Comparison of ENCODE assay signal across 8 cellular contexts in the genomic region with DNA sequence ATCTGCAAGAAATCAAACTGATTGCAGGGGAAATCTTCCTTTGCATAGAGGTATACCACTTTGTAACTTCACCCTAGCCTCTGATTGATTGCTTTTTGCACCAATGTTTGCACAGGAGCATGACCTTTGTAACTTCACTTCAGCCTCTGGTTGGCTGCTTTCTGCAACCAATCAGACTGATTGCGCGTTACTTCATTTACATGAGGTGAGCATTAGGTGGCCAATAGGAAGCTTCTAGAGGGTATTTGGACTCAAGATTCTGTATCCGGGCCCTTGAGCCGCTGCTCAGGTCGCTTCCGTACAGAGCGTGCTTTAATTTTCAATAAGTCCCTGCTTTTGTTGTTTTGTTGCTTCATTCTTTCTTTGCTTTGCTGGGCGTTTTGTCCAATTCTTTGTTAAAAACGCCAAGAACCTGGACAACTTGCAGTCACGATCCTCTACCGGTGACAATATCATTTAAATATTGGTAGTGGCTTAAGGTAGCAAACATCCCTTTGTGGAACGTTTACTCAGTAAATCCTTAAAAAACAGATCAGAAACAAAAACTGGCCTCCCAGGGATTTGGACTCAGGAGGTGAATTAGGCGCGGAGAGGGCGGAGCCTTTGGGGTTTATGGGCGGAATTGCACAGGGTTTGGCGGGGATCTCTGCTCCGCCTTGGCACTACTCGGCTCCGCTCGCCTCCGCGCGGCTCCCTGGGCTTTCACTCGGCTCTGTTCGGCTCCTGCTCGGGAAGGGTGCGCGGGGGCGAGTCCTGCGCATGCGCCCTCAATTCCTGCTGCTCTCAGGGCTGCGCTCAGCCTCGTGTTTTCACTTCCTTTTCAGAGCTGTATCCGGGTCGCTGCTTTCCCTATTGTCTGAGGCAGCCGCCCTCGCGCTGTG. TPM values are rescaled to one million over a fixed set of nuclear protein-coding genes. Genes with fewer than 3 reads are reported as not detected.
A peak's percentile ranks its signal among the peaks of the same experiment; 100 is the strongest.
DNase-seq lines count a peak whose midpoint lies in the region; ATAC-seq and TF ChIP-seq lines count a peak whose summit lies in the region.

A gene with protein sequence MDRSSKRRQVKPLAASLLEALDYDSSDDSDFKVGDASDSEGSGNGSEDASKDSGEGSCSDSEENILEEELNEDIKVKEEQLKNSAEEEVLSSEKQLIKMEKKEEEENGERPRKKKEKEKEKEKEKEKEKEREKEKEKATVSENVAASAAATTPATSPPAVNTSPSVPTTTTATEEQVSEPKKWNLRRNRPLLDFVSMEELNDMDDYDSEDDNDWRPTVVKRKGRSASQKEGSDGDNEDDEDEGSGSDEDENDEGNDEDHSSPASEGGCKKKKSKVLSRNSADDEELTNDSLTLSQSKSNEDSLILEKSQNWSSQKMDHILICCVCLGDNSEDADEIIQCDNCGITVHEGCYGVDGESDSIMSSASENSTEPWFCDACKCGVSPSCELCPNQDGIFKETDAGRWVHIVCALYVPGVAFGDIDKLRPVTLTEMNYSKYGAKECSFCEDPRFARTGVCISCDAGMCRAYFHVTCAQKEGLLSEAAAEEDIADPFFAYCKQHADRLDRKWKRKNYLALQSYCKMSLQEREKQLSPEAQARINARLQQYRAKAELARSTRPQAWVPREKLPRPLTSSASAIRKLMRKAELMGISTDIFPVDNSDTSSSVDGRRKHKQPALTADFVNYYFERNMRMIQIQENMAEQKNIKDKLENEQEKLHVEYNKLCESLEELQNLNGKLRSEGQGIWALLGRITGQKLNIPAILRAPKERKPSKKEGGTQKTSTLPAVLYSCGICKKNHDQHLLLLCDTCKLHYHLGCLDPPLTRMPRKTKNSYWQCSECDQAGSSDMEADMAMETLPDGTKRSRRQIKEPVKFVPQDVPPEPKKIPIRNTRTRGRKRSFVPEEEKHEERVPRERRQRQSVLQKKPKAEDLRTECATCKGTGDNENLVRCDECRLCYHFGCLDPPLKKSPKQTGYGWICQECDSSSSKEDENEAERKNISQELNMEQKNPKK (plus strand): TSS at position 812 of the 881 bp plus-strand sequence. CDS start 452 bp downstream, outside the sequence.

- peak; percentile 97 for ATAC-seq in activated T-helper 17 cell treated with anti-CD3 and anti-CD28 coated beads, Interleukin-2, amount 50 U/mL, for 72 hours (replicated peaks)
- ATAC-seq in naive thymus-derived CD4-positive, alpha-beta T cell = peak; percentile 96
- ATAC-seq in stimulated activated naive B cell treated with anti-CD40 and anti-IgM and Interleukin-4, amounts not matched to agents 10 μg/mL and 1 μg/mL and 100 μg/mL, for 72 hours (replicated peaks) = peak; percentile 94 to 96

- POLR2A ChIA-PET in RWPE1 (lab: Yijun Ruan, JAX; ENCODE audit: low non-redundant PET) = interaction anchor here (1.2 kb wide), 1 partner anchor 33 kb away, joined by 3 read pairs; a partner anchor contains a TSS
- POLR2A ChIA-PET in naive thymus-derived CD4-positive, alpha-beta T cell (lab: Charles Lee) = interaction anchor here (3.1 kb wide), 1 partner anchor 33 kb away, joined by 79 read pairs; a partner anchor contains a TSS

- H3K27ac Mint-ChIP-seq in activated T-helper 17 cell treated with anti-CD3 and anti-CD28 coated beads, Interleukin-2, amount 50 U/mL, for 72 hours = peak within 1 kb of the TSS; percentile 99
- peak within 1 kb of the TSS; percentile 85 to 97 (median 94) for H3K27ac Mint-ChIP-seq in naive thymus-derived CD4-positive, alpha-beta T cell
- H3K27ac Mint-ChIP-seq in stimulated activated naive B cell treated with anti-CD40 and anti-IgM and Interleukin-4, amounts not matched to agents 10 μg/mL and 1 μg/mL and 100 μg/mL, for 72 hours = peak within 1 kb of the TSS; percentile 92

- H3K36me3 ChIP-seq in fibroblast of lung (ENCODE audit: control insufficient read depth, insufficient read depth, low read length) = no peaks in the 10 kb centered on the region
- peaks cover 0 to 3% (median 0%) of the 10 kb centered on the region in 3 experiments for H3K36me3 ChIP-seq in naive thymus-derived CD4-positive, alpha-beta T cell (ENCODE audit: control insufficient read depth in 2 of 3, insufficient read depth in 3 of 3, low read length in 3 of 3)

- peak within 1 kb of the TSS; percentile 98 for H3K4me3 Mint-ChIP-seq in activated T-helper 17 cell treated with anti-CD3 and anti-CD28 coated beads, Interleukin-2, amount 50 U/mL, for 72 hours
- peak within 1 kb of the TSS; percentile 77 to 95 (median 92) for H3K4me3 Mint-ChIP-seq in naive thymus-derived CD4-positive, alpha-beta T cell
- H3K4me3 Mint-ChIP-seq in stimulated activated naive B cell treated with anti-CD40 and anti-IgM and Interleukin-4, amounts not matched to agents 10 μg/mL and 1 μg/mL and 100 μg/mL, for 72 hours = peak within 1 kb of the TSS; percentile 88 to 95

- peaks cover 41% of the 10 kb centered on the region for H3K36me3 Mint-ChIP-seq in activated T-helper 17 cell treated with anti-CD3 and anti-CD28 coated beads, Interleukin-2, amount 50 U/mL, for 72 hours (ENCODE audit: low read depth)
- H3K36me3 Mint-ChIP-seq in naive thymus-derived CD4-positive, alpha-beta T cell = peaks cover 2 to 27% (median 24%) of the 10 kb centered on the region in 5 donors
- peaks cover 9 to 10% of the 10 kb centered on the region in 2 donors for H3K36me3 Mint-ChIP-seq in stimulated activated naive B cell treated with anti-CD40 and anti-IgM and Interleukin-4, amounts not matched to agents 10 μg/mL and 1 μg/mL and 100 μg/mL, for 72 hours

- no peaks in the 10 kb centered on the region for H4K20me1 ChIP-seq in fibroblast of lung (ENCODE audit: control insufficient read depth, extremely low read depth, insufficient read depth, low read length)

- H3K9ac ChIP-seq in fibroblast of lung (ENCODE audit: insufficient read depth, low read length) = peak within 1 kb of the TSS; percentile 72

- DNase-seq in Daoy (ENCODE audit: low read depth) (peak; percentile 99), GOT3 (lab: John Stamatoyannopoulos, UW) (peak; percentile 97), LNCaP clone FGC (ENCODE audit: low read depth) (peak; percentile 94), RWPE1 (ENCODE audit: low spot score) (peak; percentile 96), fibroblast of lung (ENCODE audit: low read depth in 2 of 2) (peak; percentile 92 to 97)
- peak; percentile 86 to 97 (median 95) for DNase-seq in naive thymus-derived CD4-positive, alpha-beta T cell
- peak; percentile 95 for DNase-seq in stimulated activated naive B cell treated with anti-CD40 and anti-IgM and Interleukin-4, amounts not matched to agents 10 μg/mL and 1 μg/mL and 100 μg/mL, for 72 hours

- H3K27me3 Mint-ChIP-seq in activated T-helper 17 cell treated with anti-CD3 and anti-CD28 coated beads, Interleukin-2, amount 50 U/mL, for 72 hours = peaks cover 13% of the 10 kb centered on the region
- H3K27me3 Mint-ChIP-seq in naive thymus-derived CD4-positive, alpha-beta T cell = peaks cover 5 to 22% (median 12%) of the 10 kb centered on the region in 5 donors
- peaks cover 0 to 4% of the 10 kb centered on the region in 2 donors for H3K27me3 Mint-ChIP-seq in stimulated activated naive B cell treated with anti-CD40 and anti-IgM and Interleukin-4, amounts not matched to agents 10 μg/mL and 1 μg/mL and 100 μg/mL, for 72 hours

- H3K4me1 ChIP-seq in fibroblast of lung (ENCODE audit: control insufficient read depth, extremely low read depth, insufficient read depth, low read length) = no peaks in the 10 kb centered on the region
- peaks cover 9 to 20% of the 10 kb centered on the region in 2 donors for H3K4me1 ChIP-seq in naive thymus-derived CD4-positive, alpha-beta T cell (ENCODE audit: control insufficient read depth in 2 of 2, insufficient read depth in 2 of 2, low read length in 2 of 2)

- intact Hi-C loops in naive thymus-derived CD4-positive, alpha-beta T cell (cut with micrococcal nuclease) = loop anchor here (1.0 to 5.0 kb wide), 2 partner anchors 33 to 239 kb away; a partner anchor contains a TSS

- no peaks in the 10 kb centered on the region for H3K9me3 ChIP-seq in fibroblast of lung (ENCODE audit: control insufficient read depth, insufficient read depth, low read depth, low read length)
- H3K9me3 ChIP-seq in naive thymus-derived CD4-positive, alpha-beta T cell (ENCODE audit: control insufficient read depth in 2 of 3, low read length in 3 of 3) = no peaks in the 10 kb centered on the region

- H2AFZ ChIP-seq in fibroblast of lung (ENCODE audit: low read length) = peak within 1 kb of the TSS; percentile 88

- TF ChIP-seq CTCF in LNCaP clone FGC (IDR thresholded peaks at IDR 0.05; ENCODE audit: control insufficient read depth, extremely low read depth, insufficient read depth) (no peak), RWPE1 (conservative IDR thresholded peaks at IDR 0.05; ENCODE audit: low read depth) (no peak), fibroblast of lung (conservative IDR thresholded peaks at IDR 0.05 in 1 of 2, IDR thresholded peaks at IDR 0.05 in 1 of 2; ENCODE audit: low read depth in 1 of 2, low read length in 2 of 2) (no peak)

- H3K27ac ChIP-seq in RWPE1 (peak within 1 kb of the TSS; percentile 89), fibroblast of lung (ENCODE audit: insufficient read depth, low read length) (peak within 1 kb of the TSS; percentile 76)
- peak within 1 kb of the TSS; percentile 71 for H3K27ac ChIP-seq in naive thymus-derived CD4-positive, alpha-beta T cell (ENCODE audit: low read depth, low read length)

- no peaks in the 10 kb centered on the region for H3K27me3 ChIP-seq in fibroblast of lung (ENCODE audit: control insufficient read depth, insufficient read depth, low read length)
- no peaks in the 10 kb centered on the region for H3K27me3 ChIP-seq in naive thymus-derived CD4-positive, alpha-beta T cell (ENCODE audit: control insufficient read depth in 2 of 2, insufficient read depth in 2 of 2, low read length in 2 of 2)

- H3K4me3 ChIP-seq in LNCaP clone FGC (ENCODE audit: low read depth, low read length) = peak within 1 kb of the TSS; percentile 69
- peak within 1 kb of the TSS; percentile 77 to 89 (median 82) for H3K4me3 ChIP-seq in fibroblast of lung (replicated peaks in 1 of 4; ENCODE audit: control extremely low read depth in 1 of 4, insufficient read depth in 1 of 4, low read depth in 3 of 4, low read length in 4 of 4)
- H3K4me3 ChIP-seq in naive thymus-derived CD4-positive, alpha-beta T cell (ENCODE audit: low read length) = peak within 1 kb of the TSS; percentile 90

- H3K79me2 ChIP-seq in fibroblast of lung (ENCODE audit: control insufficient read depth, insufficient read depth, low read length) = no peaks in the 10 kb centered on the region

- H3K9me3 Mint-ChIP-seq in activated T-helper 17 cell treated with anti-CD3 and anti-CD28 coated beads, Interleukin-2, amount 50 U/mL, for 72 hours = no peaks in the 10 kb centered on the region
- no peaks in the 10 kb centered on the region for H3K9me3 Mint-ChIP-seq in naive thymus-derived CD4-positive, alpha-beta T cell
- H3K9me3 Mint-ChIP-seq in stimulated activated naive B cell treated with anti-CD40 and anti-IgM and Interleukin-4, amounts not matched to agents 10 μg/mL and 1 μg/mL and 100 μg/mL, for 72 hours = no peaks in the 10 kb centered on the region

- peak within 1 kb of the TSS; percentile 32 for H3K4me2 ChIP-seq in fibroblast of lung (ENCODE audit: extremely low read depth, insufficient read depth, low read length)

- H3K4me1 Mint-ChIP-seq in activated T-helper 17 cell treated with anti-CD3 and anti-CD28 coated beads, Interleukin-2, amount 50 U/mL, for 72 hours = peaks cover 23% of the 10 kb centered on the region
- H3K4me1 Mint-ChIP-seq in naive thymus-derived CD4-positive, alpha-beta T cell = peaks cover 14 to 54% (median 38%) of the 10 kb centered on the region in 7 donors
- H3K4me1 Mint-ChIP-seq in stimulated activated naive B cell treated with anti-CD40 and anti-IgM and Interleukin-4, amounts not matched to agents 10 μg/mL and 1 μg/mL and 100 μg/mL, for 72 hours = peaks cover 18 to 40% of the 10 kb centered on the region in 2 donors

- CTCF ChIA-PET in RWPE1 (lab: Yijun Ruan, JAX) = interaction anchor here (0.6 kb wide), 1 partner anchor 620 kb away, joined by 4 read pairs; no protein-coding TSS in a partner anchor
- CTCF ChIA-PET in naive thymus-derived CD4-positive, alpha-beta T cell (lab: Charles Lee) = interaction anchor here (0.7 to 1.4 kb wide), 2 partner anchors 25 to 32 kb away, joined by 3 read pairs; no protein-coding TSS in a partner anchor

RNA-seq across cellular contexts. Expression of the gene that starts here (rescaled TPM):
- total RNA-seq in Daoy (2014; rRNA removed; shearing (Covaris generic)) = 38.6 and 41.2 TPM in 2 replicates
- total RNA-seq in activated T-helper 17 cell treated with anti-CD3 and anti-CD28 coated beads, Interleukin-2, amount 50 U/mL, for 72 hours = 10 to 100 TPM; 31.9 to 45.5 TPM
- 29.6 and 29.8 TPM in 2 replicates for total RNA-seq in fibroblast of lung
- polyA plus RNA-seq in fibroblast of lung = 17.1 and 18.8 TPM in 2 replicates
- 12.7 and 15.3 TPM in 2 replicates for polyA plus RNA-seq in fibroblast of lung (2012)
- 1.5 and 6.9 TPM in 2 replicates for polyA minus RNA-seq in fibroblast of lung (ENCODE audit: low replicate concordance)
- total RNA-seq in naive thymus-derived CD4-positive, alpha-beta T cell = 10 to 100 TPM; 29.8 to 41.3 (median 36.7) TPM
- polyA plus RNA-seq in naive thymus-derived CD4-positive, alpha-beta T cell = 10 to 100 TPM in 1 of 2 donors, 1 to 10 TPM in 1; 9.6 to 11.7 TPM

Comparison
In these comparisons a context has a peak if more than half of its experiments do, and no peak if none do; other contexts are left out.
1. Peak in every context shown above with its lines: DNase-seq, ATAC-seq, H3K4me3 ChIP-seq and H3K27ac ChIP-seq.